ENCODE assay signal across 12 cellular contexts in genomic region chr19:55443045-55443823, GRCh38.
DNase-seq lines count a peak whose midpoint lies in the region; ATAC-seq and TF ChIP-seq lines count a peak whose summit lies in the region.
"Had no signal": no experiment of that assay in that cellular context is flagged by ENCODE, and none has a peak within 500 bp of the region (broad histone marks: within the 10 kb centered on the region; RNA-seq: fewer than 3 reads in every experiment).

SHISA7 (minus strand) TSS chr19:55443300; CDS start chr19:55442863, 437 bp downstream.

- TF ChIP-seq CTCF in WERI-Rb-1 (IDR thresholded peaks at IDR 0.05; ENCODE audit: low read depth, low read length) = no peak

- H3K27ac ChIP-seq in HUES6 (ENCODE audit: low read depth, low read length) = no peak within 1 kb of the TSS
- H3K27ac ChIP-seq in WERI-Rb-1 = no peak within 1 kb of the TSS
- H3K27ac ChIP-seq: breast epithelium had no signal

- H3K4me3 ChIP-seq in HUES6 (ENCODE audit: low read depth, low read length) = peak within 1 kb of the TSS; percentile 56
- H3K4me3 ChIP-seq in WERI-Rb-1 (ENCODE audit: low read depth, low read length) = peak within 1 kb of the TSS; percentile 38
- H3K4me3 ChIP-seq: mucosa of descending colon had no signal

- H3K9me3 ChIP-seq in HUES6 (ENCODE audit: control insufficient read depth, insufficient read depth, low read depth, low read length) = no peaks in the 10 kb centered on the region
- H3K9me3 ChIP-seq in WERI-Rb-1 (ENCODE audit: severe bottlenecking) = no peaks in the 10 kb centered on the region
- H3K9me3 ChIP-seq: breast epithelium, mucosa of descending colon had no signal

- no peak within 1 kb of the TSS for H3K9ac ChIP-seq in HUES6 (ENCODE audit: low read length)

- peaks cover 99% of the 10 kb centered on the region for H3K27me3 ChIP-seq in HUES6 (ENCODE audit: control insufficient read depth, insufficient read depth, low read length)
- H3K27me3 ChIP-seq in WERI-Rb-1 (ENCODE audit: insufficient read depth, low read depth, severe bottlenecking) = peaks cover 12% of the 10 kb centered on the region

- ATAC-seq in HG03025 (IDR thresholded peaks at IDR 0.05; ENCODE audit: low FRiP score, unreplicated experiment) = no peak
- ATAC-seq in HG03159 (IDR thresholded peaks at IDR 0.05; ENCODE audit: unreplicated experiment) = no peak
- ATAC-seq in HG02571 (IDR thresholded peaks at IDR 0.05; ENCODE audit: unreplicated experiment) = no peak
- ATAC-seq in GM19463 (IDR thresholded peaks at IDR 0.05; ENCODE audit: unreplicated experiment) = no peak
- ATAC-seq: mucosa of descending colon had no signal

- H3K36me3 ChIP-seq in HUES6 (ENCODE audit: control insufficient read depth, insufficient read depth, low read length) = no peaks in the 10 kb centered on the region
- H3K36me3 ChIP-seq in WERI-Rb-1 = no peaks in the 10 kb centered on the region
- H3K36me3 ChIP-seq: breast epithelium had no signal

- DNase-seq in COR-L47 (lab: John Stamatoyannopoulos, UW) (peak; percentile 41), WERI-Rb-1 (peak; percentile 54), left kidney (ENCODE audit: low read depth, low spot score) (peak; percentile 60)
- DNase-seq: mucosa of descending colon, NCI-H226, T-helper 1 cell had no signal

- H3K4me1 ChIP-seq in HUES6 (ENCODE audit: control insufficient read depth, insufficient read depth, low read length) = peaks cover 7% of the 10 kb centered on the region
- H3K4me1 ChIP-seq: breast epithelium had no signal
